21 cellular contexts compared by ENCODE assay signal in genomic region chr7:116686033-116686432, GRCh38. TPM values are rescaled to one million over a fixed set of nuclear protein-coding genes. Genes with fewer than 3 reads are reported as not detected.
"Had no signal": no experiment of that assay in that cellular context is flagged by ENCODE, and none has a peak within 500 bp of the region (broad histone marks: within the 10 kb centered on the region; RNA-seq: fewer than 3 reads in every experiment).

No MANE protein-coding gene starts in this region.

- DNase-seq: activated CD4-positive, alpha-beta T cell treated with anti-CD3 and anti-CD28 coated beads, Interleukin-2, amount 10 ng/mL, durations not matched to agents 7 days and 5 days; activated CD8-positive, alpha-beta memory T cell treated with anti-CD3 and anti-CD28 coated beads, Interleukin-2, amount 50 U/mL, for 4 hours; activated CD8-positive, alpha-beta T cell treated with anti-CD3 and anti-CD28 coated beads, Interleukin-2, amount 10 ng/mL, durations not matched to agents 7 days and 5 days; activated effector memory CD4-positive, alpha-beta T cell treated with Interleukin-2 at 50 U/mL for 16 hours; activated naive CD4-positive, alpha-beta T cell treated with anti-CD3 and anti-CD28 coated beads, Interleukin-2, amount 50 U/mL, for 16 hours; activated T-cell treated with anti-CD3 and anti-CD28 coated beads, Interleukin-2, amount 50 U/mL, for 48 hours; adrenal gland; effector CD4-positive, alpha-beta T cell; midbrain; pancreas; sigmoid colon; stimulated activated CD4-positive, alpha-beta T cell treated with anti-CD3 and anti-CD28 coated beads, Interleukin-4, amount 100 ng/mL, for 24 hours; stomach; trophoblast cell had no signal

- H3K36me3 ChIP-seq: adrenal gland, breast epithelium, esophagus muscularis mucosa, pancreas, sigmoid colon, stomach had no signal

- H3K4me3 ChIP-seq: adrenal gland, breast epithelium, esophagus muscularis mucosa, lung, pancreas, sigmoid colon, stomach had no signal

- H3K9me3 ChIP-seq: adrenal gland, breast epithelium, esophagus muscularis mucosa, pancreas, sigmoid colon, stomach had no signal

- H3K4me1 ChIP-seq: adrenal gland had no signal

- H3K4me1 Mint-ChIP-seq: activated CD4-positive, alpha-beta T cell treated with anti-CD3 and anti-CD28 coated beads, Interleukin-2, amount 10 ng/mL, durations not matched to agents 7 days and 5 days; stimulated activated effector memory CD8-positive, alpha-beta T cell treated with anti-CD3 and anti-CD28 coated beads, Interleukin-12 subunit alpha, Interleukin-12 subunit beta, amount 100 ng/mL, for 72 hours had no signal

- ATAC-seq: activated CD4-positive, CD25-positive, alpha-beta regulatory T cell treated with anti-CD3 and anti-CD28 coated beads, Interleukin-2, amount 50 U/mL, for 24 hours; activated CD8-positive, alpha-beta T cell treated with anti-CD3 and anti-CD28 coated beads, Interleukin-2, amount 10 ng/mL, durations not matched to agents 7 days and 5 days; stimulated activated effector memory CD8-positive, alpha-beta T cell treated with anti-CD3 and anti-CD28 coated beads, Interleukin-12 subunit alpha, Interleukin-12 subunit beta, amount 100 ng/mL, for 72 hours had no signal

- H3K9me3 Mint-ChIP-seq: stimulated activated effector memory CD8-positive, alpha-beta T cell treated with anti-CD3 and anti-CD28 coated beads, Interleukin-12 subunit alpha, Interleukin-12 subunit beta, amount 100 ng/mL, for 72 hours had no signal

- H3K27ac Mint-ChIP-seq: activated CD4-positive, alpha-beta T cell treated with anti-CD3 and anti-CD28 coated beads, Interleukin-2, amount 10 ng/mL, durations not matched to agents 7 days and 5 days; activated CD8-positive, alpha-beta T cell treated with anti-CD3 and anti-CD28 coated beads, Interleukin-2, amount 10 ng/mL, durations not matched to agents 7 days and 5 days; stimulated activated effector memory CD8-positive, alpha-beta T cell treated with anti-CD3 and anti-CD28 coated beads, Interleukin-12 subunit alpha, Interleukin-12 subunit beta, amount 100 ng/mL, for 72 hours; T-helper 1 cell treated with Interleukin-12 subunit alpha and Interleukin-12 subunit beta and Interleukin-4 antibody, amounts not matched to agents 30 μg/mL and 1 μg/mL, for 36 hours had no signal

- H3K27ac ChIP-seq: adrenal gland, breast epithelium, esophagus muscularis mucosa, pancreas, sigmoid colon, stomach had no signal

- H3K27me3 ChIP-seq: adrenal gland, breast epithelium, esophagus muscularis mucosa, pancreas, sigmoid colon, stomach had no signal

- H3K4me3 Mint-ChIP-seq: activated CD4-positive, alpha-beta T cell treated with anti-CD3 and anti-CD28 coated beads, Interleukin-2, amount 10 ng/mL, durations not matched to agents 7 days and 5 days; activated CD8-positive, alpha-beta T cell treated with anti-CD3 and anti-CD28 coated beads, Interleukin-2, amount 10 ng/mL, durations not matched to agents 7 days and 5 days; stimulated activated effector memory CD8-positive, alpha-beta T cell treated with anti-CD3 and anti-CD28 coated beads, Interleukin-12 subunit alpha, Interleukin-12 subunit beta, amount 100 ng/mL, for 72 hours; T-helper 1 cell treated with Interleukin-12 subunit alpha and Interleukin-12 subunit beta and Interleukin-4 antibody, amounts not matched to agents 30 μg/mL and 1 μg/mL, for 36 hours had no signal

- H3K36me3 Mint-ChIP-seq: stimulated activated effector memory CD8-positive, alpha-beta T cell treated with anti-CD3 and anti-CD28 coated beads, Interleukin-12 subunit alpha, Interleukin-12 subunit beta, amount 100 ng/mL, for 72 hours had no signal

RNA-seq across cellular contexts. Expression of gene MET, which starts 14.0 kb away (rescaled TPM):
- total RNA-seq: activated CD8-positive, alpha-beta T cell treated with anti-CD3 and anti-CD28 coated beads, Interleukin-2, amount 10 ng/mL, durations not matched to agents 7 days and 5 days had no signal
- polyA plus RNA-seq: neural cell had no signal
